8 cellular contexts compared by ENCODE assay signal in the genomic region with DNA sequence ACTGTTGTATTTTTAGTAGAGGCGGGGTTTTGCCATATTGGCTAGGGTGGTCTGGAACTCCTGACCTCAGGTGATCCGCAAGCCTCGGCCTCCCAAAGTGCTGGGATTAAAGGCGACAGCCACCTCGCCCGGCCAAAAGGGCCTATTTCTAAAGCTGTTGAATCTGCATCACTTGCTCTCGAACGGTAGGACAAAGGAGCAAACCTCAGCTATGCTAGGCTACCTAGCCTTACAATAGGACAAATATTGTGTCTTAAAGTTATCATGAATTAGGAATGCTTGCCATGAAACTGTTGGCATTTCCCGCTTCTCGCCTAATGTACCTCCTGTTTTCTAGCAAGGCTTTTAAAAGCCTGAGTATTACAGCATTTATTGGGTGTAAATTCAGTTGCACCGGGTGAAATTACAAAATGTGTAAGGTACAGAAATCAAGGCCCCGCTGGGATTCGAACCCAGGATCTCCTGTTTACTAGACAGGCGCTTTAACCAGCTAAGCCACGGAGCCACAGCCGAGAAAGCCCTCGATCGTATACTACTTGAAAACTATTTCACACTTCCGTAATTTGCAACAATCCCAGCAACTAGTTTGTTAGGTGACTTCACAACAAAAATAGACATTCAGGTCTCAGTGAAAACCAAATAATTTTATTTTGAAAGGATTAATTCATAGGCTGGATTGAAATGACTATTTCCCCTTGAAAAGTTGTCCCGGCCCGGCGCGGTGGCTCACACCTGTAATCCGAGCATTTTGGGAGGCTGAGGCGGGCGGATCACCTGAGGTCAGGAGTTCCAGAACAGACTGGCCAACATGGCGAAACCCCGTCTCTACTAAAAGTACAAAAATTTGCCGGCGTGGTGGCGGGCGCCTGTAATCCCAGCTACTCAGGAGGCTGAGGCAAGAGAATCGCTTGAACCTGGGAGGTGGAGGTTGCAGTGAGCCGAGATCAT.
DNase-seq lines count a peak whose midpoint lies in the region; ATAC-seq and TF ChIP-seq lines count a peak whose summit lies in the region.

No MANE protein-coding gene starts in this region.

- ATAC-seq in naive B cell (ENCODE audit: low read depth in 2 of 2) (no peak), GM18909 (IDR thresholded peaks at IDR 0.05; ENCODE audit: poor library complexity, unreplicated experiment) (no peak), GM18520 (IDR thresholded peaks at IDR 0.05; ENCODE audit: unreplicated experiment) (no peak)

- peaks cover 0 to 57% (median 26%) of the 10 kb centered on the region in 7 donors for H3K9me3 Mint-ChIP-seq in naive B cell

- H3K4me3 ChIP-seq in LNCaP clone FGC (ENCODE audit: low read depth, low read length) (no peak overlapping the region), astrocyte of the cerebellum (ENCODE audit: low read depth, low read length) (no peak overlapping the region)

- H3K27me3 Mint-ChIP-seq in naive B cell = peaks cover 27 to 47% (median 28%) of the 10 kb centered on the region in 3 donors

- H3K36me3 Mint-ChIP-seq in naive B cell = peaks cover 0 to 7% of the 10 kb centered on the region in 2 donors

- peaks cover 19 to 45% (median 21%) of the 10 kb centered on the region in 3 donors for H3K4me1 Mint-ChIP-seq in naive B cell

- peak overlapping the region in 3 of 6 donors; percentile 63 to 89 (median 79) for H3K27ac Mint-ChIP-seq in naive B cell

- DNase-seq in G401 (ENCODE audit: low spot score) (peak; percentile 76), LNCaP clone FGC (ENCODE audit: low read depth) (peak; percentile 84), SKM-1 treated with dmso at 0.1 percent for 144 hours (lab: John Stamatoyannopoulos, UW; ENCODE audit: unreplicated experiment) (peak; percentile 82), astrocyte of the cerebellum (ENCODE audit: low read depth) (peak; percentile 26), naive B cell (peak; percentile 44), NCI-H187 (lab: John Stamatoyannopoulos, UW) (no peak)

- TF ChIP-seq CTCF in LNCaP clone FGC (IDR thresholded peaks at IDR 0.05; ENCODE audit: control insufficient read depth, extremely low read depth, insufficient read depth) (no peak), astrocyte of the cerebellum (IDR thresholded peaks at IDR 0.05; ENCODE audit: low read depth, low read length, missing control alignments) (no peak)

- in situ Hi-C loops in G401 (cut with HindIII; ENCODE audit: low sequenced_read_pairs) = no loop called here
- in situ Hi-C loops in astrocyte of the cerebellum (cut with HindIII; ENCODE audit: low sequenced_read_pairs) = no loop called here

- peak overlapping the region in 3 of 8 donors; percentile 29 to 79 (median 32) for H3K4me3 Mint-ChIP-seq in naive B cell

Comparison
In these comparisons a context has a peak if more than half of its experiments do, and no peak if none do; other contexts are left out.
1. DNase-seq: peak in G401 (single experiment), LNCaP clone FGC (single experiment), SKM-1 treated with dmso at 0.1 percent for 144 hours (single experiment), astrocyte of the cerebellum (single experiment) and naive B cell (single experiment); none in NCI-H187 (0 of 2).